Comparison of ENCODE assay signal across 17 cellular contexts in genomic region chr5:34495178-34495577, GRCh38.
"Had no signal": no experiment of that assay in that cellular context is flagged by ENCODE, and none has a peak within 500 bp of the region (broad histone marks: within the 10 kb centered on the region; RNA-seq: fewer than 3 reads in every experiment).

No MANE protein-coding gene starts in this region.

- H3K27ac ChIP-seq: heart left ventricle, neutrophil, psoas muscle, skin epidermis had no signal

- H3K36me3 Mint-ChIP-seq: stimulated activated naive B cell treated with anti-CD40 and anti-IgM and Interleukin-4, amounts not matched to agents 10 μg/mL and 1 μg/mL and 100 μg/mL, for 72 hours had no signal

- H3K4me1 ChIP-seq: psoas muscle had no signal

- H3K4me3 Mint-ChIP-seq: endodermal cell; stimulated activated naive B cell treated with anti-CD40 and anti-IgM and Interleukin-4, amounts not matched to agents 10 μg/mL and 1 μg/mL and 100 μg/mL, for 72 hours; stimulated activated naive CD8-positive, alpha-beta T cell treated with anti-CD3 and anti-CD28 coated beads, Interleukin-15, amount 100 ng/mL, for 72 hours had no signal

- H3K27me3 ChIP-seq: heart left ventricle, neutrophil, sigmoid colon, testis, tibial nerve had no signal

- H3K4me3 ChIP-seq: coronary artery, heart left ventricle, psoas muscle, sigmoid colon, skin epidermis, testis, tibial nerve had no signal

- H3K9me3 ChIP-seq: neutrophil, testis, tibial nerve had no signal

- H3K36me3 ChIP-seq: heart left ventricle, neutrophil, sigmoid colon, tibial nerve had no signal

- H3K27ac Mint-ChIP-seq: endodermal cell; stimulated activated naive B cell treated with anti-CD40 and anti-IgM and Interleukin-4, amounts not matched to agents 10 μg/mL and 1 μg/mL and 100 μg/mL, for 72 hours had no signal

- H3K9me3 Mint-ChIP-seq: stimulated activated naive CD8-positive, alpha-beta T cell treated with anti-CD3 and anti-CD28 coated beads, Interleukin-15, amount 100 ng/mL, for 72 hours had no signal

- ATAC-seq: heart left ventricle; psoas muscle; stimulated activated naive B cell treated with anti-CD40 and anti-IgM and Interleukin-4, amounts not matched to agents 10 μg/mL and 1 μg/mL and 100 μg/mL, for 72 hours; stimulated activated naive CD8-positive, alpha-beta T cell treated with anti-CD3 and anti-CD28 coated beads, Interleukin-15, amount 100 ng/mL, for 72 hours had no signal

- DNase-seq: effector CD4-positive, alpha-beta T cell; endodermal cell; erythroblast; heart left ventricle; hippocampal formation; kidney glomerular epithelial cell; psoas muscle; sigmoid colon; stimulated activated CD4-positive, alpha-beta T cell treated with anti-CD3 and anti-CD28 coated beads, Interleukin-2, amount 100 ng/mL, for 24 hours; stimulated activated CD4-positive, alpha-beta T cell treated with anti-CD3 and anti-CD28 coated beads, Interleukin-4, amount 100 ng/mL, for 4 hours; stimulated activated naive B cell treated with anti-CD40 and anti-IgM and Interleukin-4, amounts not matched to agents 10 μg/mL and 1 μg/mL and 100 μg/mL, for 72 hours; stimulated activated naive CD8-positive, alpha-beta T cell treated with anti-CD3 and anti-CD28 coated beads, Interleukin-15, amount 100 ng/mL, for 72 hours; testis had no signal
